In the genomic region with DNA sequence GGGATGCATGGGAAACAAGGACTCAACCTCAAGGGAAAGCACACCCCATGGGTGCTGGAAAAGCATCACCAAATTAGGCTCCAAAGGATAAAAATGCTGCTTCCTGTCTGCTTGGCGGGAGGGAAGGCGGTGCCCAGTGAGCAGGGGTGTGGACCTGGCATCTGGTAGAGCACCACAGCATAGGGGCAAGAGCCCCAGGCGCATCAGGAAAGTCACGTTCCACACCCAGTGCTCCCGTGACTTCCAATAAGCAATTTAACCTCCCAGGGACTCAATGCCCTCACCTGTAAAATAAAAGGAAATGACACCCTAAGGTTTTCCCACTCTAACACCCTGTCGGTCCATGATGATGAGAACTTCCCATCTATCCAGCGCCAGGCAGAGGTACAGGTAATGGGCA, we compare ENCODE assay signal across 23 cellular contexts.
"Had no signal": no experiment of that assay in that cellular context is flagged by ENCODE, and none has a peak within 500 bp of the region (broad histone marks: within the 10 kb centered on the region; RNA-seq: fewer than 3 reads in every experiment).

No MANE protein-coding gene starts in this region.

- FAIRE-seq: colon, endometrium, frontal cortex, islet of Langerhans, keratinocyte had no signal

- H2AFZ ChIP-seq: hepatocyte had no signal

- H3K9me3 ChIP-seq: esophagus squamous epithelium, gastroesophageal sphincter, heart left ventricle, left lung, lower lobe of right lung had no signal

- H3K4me2 ChIP-seq: hepatocyte had no signal

- DNase-seq: cortex of kidney; effector CD8-positive, alpha-beta T cell; effector memory CD8-positive, alpha-beta T cell; erythroblast; esophagus squamous epithelium; heart left ventricle; left cardiac atrium; left lung; left ventricle myocardium superior; lower lobe of right lung; mesendoderm; midbrain had no signal

- H3K27me3 ChIP-seq: hepatocyte had no signal

- H3K4me1 ChIP-seq: left lung had no signal

- H3K9me3 Mint-ChIP-seq: dendritic cell treated with granulocyte-macrophage colony-stimulating factor and Interleukin-4, amounts not matched to agents 40 ng/mL and 50 ng/mL, for 4 days; effector memory CD8-positive, alpha-beta T cell; endodermal cell had no signal

- H3K27ac ChIP-seq: epithelial cell of prostate, esophagus squamous epithelium, gastroesophageal sphincter, hepatocyte, left lung, lower lobe of right lung had no signal

- H3K4me3 ChIP-seq: esophagus squamous epithelium, gastroesophageal sphincter, heart left ventricle, hepatocyte, left lung, lower lobe of right lung had no signal

- H3K36me3 ChIP-seq: esophagus squamous epithelium, gastroesophageal sphincter, heart left ventricle, left lung, lower lobe of right lung had no signal

- ATAC-seq: effector memory CD8-positive, alpha-beta T cell; esophagus mucosa; gastroesophageal sphincter; heart left ventricle; left cardiac atrium; left lung; left ventricle myocardium superior; lower lobe of right lung had no signal

- H3K27ac Mint-ChIP-seq: dendritic cell treated with granulocyte-macrophage colony-stimulating factor and Interleukin-4, amounts not matched to agents 40 ng/mL and 50 ng/mL, for 4 days; effector memory CD8-positive, alpha-beta T cell; endodermal cell had no signal

- H3K4me3 Mint-ChIP-seq: dendritic cell treated with granulocyte-macrophage colony-stimulating factor and Interleukin-4, amounts not matched to agents 40 ng/mL and 50 ng/mL, for 4 days; effector memory CD8-positive, alpha-beta T cell; endodermal cell had no signal
